In the genomic region with DNA sequence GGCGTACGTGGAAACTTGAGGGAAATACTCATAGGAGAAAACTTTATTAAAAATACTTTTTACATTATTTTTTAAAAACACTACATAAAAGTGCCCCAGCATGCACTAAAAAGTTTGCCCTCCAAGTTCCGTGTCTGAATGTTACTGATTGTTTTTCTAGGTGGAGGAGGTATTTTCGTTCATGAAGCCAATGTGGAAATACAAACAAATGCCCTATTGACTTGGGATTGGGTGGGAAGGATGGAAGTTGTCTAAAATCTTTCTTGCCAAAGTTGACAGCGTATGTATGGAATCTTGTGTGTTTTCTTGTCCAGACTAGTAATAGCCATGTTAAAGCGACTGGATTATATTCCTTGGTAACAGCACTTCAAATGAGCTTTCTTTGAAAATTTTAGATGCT, we compare ENCODE assay signal across 8 cellular contexts. TPM values are rescaled to one million over a fixed set of nuclear protein-coding genes. Genes with fewer than 3 reads are reported as not detected.
DNase-seq lines count a peak whose midpoint lies in the region; ATAC-seq and TF ChIP-seq lines count a peak whose summit lies in the region.

No MANE protein-coding gene starts in this region.

- peaks cover 8% of the 10 kb centered on the region for H3K4me1 Mint-ChIP-seq in activated CD4-positive, alpha-beta memory T cell treated with anti-CD3 and anti-CD28 coated beads, Interleukin-2, amount 10 ng/mL, durations not matched to agents 7 days and 5 days

- H3K4me3 ChIP-seq in HCT116 (replicated peaks in 1 of 2; ENCODE audit: low read depth in 1 of 2, low read length in 2 of 2) (peak overlapping the region; percentile 80 to 89), WI38 (ENCODE audit: low read depth, low read length) (peak overlapping the region; percentile 88), fibroblast of mammary gland (ENCODE audit: control insufficient read depth, low read depth, low read length) (no peak overlapping the region), skeletal muscle cell (ENCODE audit: low read depth, low read length) (peak overlapping the region; percentile 71)

- H3K27me3 Mint-ChIP-seq in activated CD4-positive, alpha-beta memory T cell treated with anti-CD3 and anti-CD28 coated beads, Interleukin-2, amount 10 ng/mL, durations not matched to agents 7 days and 5 days, result peaks cover 54% of the 10 kb centered on the region

- H3K36me3 ChIP-seq in HCT116 (ENCODE audit: control insufficient read depth in 1 of 2, insufficient read depth in 2 of 2, low read length in 2 of 2), result no peaks in the 10 kb centered on the region

- CTCF ChIA-PET in HCT116 (lab: Charles Lee), result interaction anchor here (1.2 kb wide), 1 partner anchor 10 kb away, joined by 3 read pairs; no protein-coding TSS in a partner anchor
- CTCF ChIA-PET in activated CD4-positive, alpha-beta memory T cell treated with anti-CD3 and anti-CD28 coated beads, Interleukin-2, amount 10 ng/mL, durations not matched to agents 7 days and 5 days (lab: Charles Lee), result no interaction called here

- H2AFZ ChIP-seq in HCT116 (ENCODE audit: low read depth, low read length, poor library complexity, severe bottlenecking), result no peak overlapping the region

- no peaks in the 10 kb centered on the region for H3K9me3 Mint-ChIP-seq in activated CD4-positive, alpha-beta memory T cell treated with anti-CD3 and anti-CD28 coated beads, Interleukin-2, amount 10 ng/mL, durations not matched to agents 7 days and 5 days

- H3K27ac Mint-ChIP-seq in activated CD4-positive, alpha-beta memory T cell treated with anti-CD3 and anti-CD28 coated beads, Interleukin-2, amount 10 ng/mL, durations not matched to agents 7 days and 5 days, result no peak overlapping the region

- H3K79me2 ChIP-seq in HCT116 (ENCODE audit: insufficient read depth, low read length), result peaks cover 66% of the 10 kb centered on the region

- ATAC-seq in HCT116 (no peak), GM18520 (IDR thresholded peaks at IDR 0.05; ENCODE audit: unreplicated experiment) (no peak)

- no peak for TF ChIP-seq CTCF in HCT116 (IDR thresholded peaks at IDR 0.05 in 2 of 3, conservative IDR thresholded peaks at IDR 0.05 in 1 of 3; ENCODE audit: borderline replicate concordance in 1 of 3, insufficient read depth in 1 of 3, low read depth in 2 of 3, low read length in 2 of 3)
- no peak for TF ChIP-seq CTCF in WI38 (IDR thresholded peaks at IDR 0.05; ENCODE audit: low read depth, low read length)
- TF ChIP-seq CTCF in fibroblast of mammary gland (conservative IDR thresholded peaks at IDR 0.05; ENCODE audit: control insufficient read depth, insufficient read depth, low read depth, low read length), result no peak

- H4K20me1 ChIP-seq in HCT116 (ENCODE audit: insufficient read depth), result peaks cover 14% of the 10 kb centered on the region; the same call in 1 of the 2 replicates

- no peak overlapping the region for H3K27ac ChIP-seq in HCT116 (ENCODE audit: low read depth, low read length)

- TF ChIP-seq RAD21 in HCT116 (IDR thresholded peaks at IDR 0.05; ENCODE audit: low read depth), result no peak

- intact Hi-C loops in HCT116 (cut with micrococcal nuclease), result no loop called here

- H3K4me1 ChIP-seq in HCT116 (ENCODE audit: control insufficient read depth in 1 of 2, insufficient read depth in 2 of 2, low read length in 2 of 2), result peaks cover 15 to 58% of the 10 kb centered on the region in 2 experiments

- peak overlapping the region; percentile 78 for H3K4me2 ChIP-seq in HCT116 (ENCODE audit: low read length)

- H3K9me3 ChIP-seq in HCT116 (ENCODE audit: control insufficient read depth in 1 of 2, insufficient read depth in 1 of 2, low read depth in 1 of 2, low read length in 2 of 2), result no peaks in the 10 kb centered on the region

- POLR2A ChIA-PET in HCT116 (lab: Charles Lee), result no interaction called here
- POLR2A ChIA-PET in activated CD4-positive, alpha-beta memory T cell treated with anti-CD3 and anti-CD28 coated beads, Interleukin-2, amount 10 ng/mL, durations not matched to agents 7 days and 5 days (lab: Charles Lee), result no interaction called here

- DNase-seq in HCT116 (ENCODE audit: low read depth, low spot score), result no peak
- DNase-seq in fibroblast of mammary gland (ENCODE audit: low read depth), result peak; percentile 15
- peak; percentile 16 for DNase-seq in skeletal muscle cell (ENCODE audit: low read depth)
- DNase-seq in NCI-H524 (lab: John Stamatoyannopoulos, UW), result no peak
- no peak for DNase-seq in activated CD4-positive, alpha-beta memory T cell treated with anti-CD3 and anti-CD28 coated beads, Interleukin-2, amount 10 ng/mL, durations not matched to agents 7 days and 5 days
- DNase-seq in NCI-H2171 treated with DMSO at 0.1 percent for 48 hours (lab: John Stamatoyannopoulos, UW), result no peak

- H3K4me3 Mint-ChIP-seq in activated CD4-positive, alpha-beta memory T cell treated with anti-CD3 and anti-CD28 coated beads, Interleukin-2, amount 10 ng/mL, durations not matched to agents 7 days and 5 days, result no peak overlapping the region

- BruUV-seq in HCT116 (replicated peaks; lab: Mats Ljungman, UMichigan), result no TSS peak

- peak overlapping the region; percentile 95 for H3K9ac ChIP-seq in HCT116 (ENCODE audit: low read length)

- H3K27me3 ChIP-seq in HCT116 (ENCODE audit: insufficient read depth, low read length), result no peaks in the 10 kb centered on the region

- TF ChIP-seq POLR2A in HCT116 (IDR thresholded peaks at IDR 0.05; ENCODE audit: borderline replicate concordance, extremely low read depth, insufficient read depth, insufficient read length), result no peak

- H3K9me2 ChIP-seq in HCT116 (ENCODE audit: insufficient read depth), result no peaks in the 10 kb centered on the region

- H3K36me3 Mint-ChIP-seq in activated CD4-positive, alpha-beta memory T cell treated with anti-CD3 and anti-CD28 coated beads, Interleukin-2, amount 10 ng/mL, durations not matched to agents 7 days and 5 days (ENCODE audit: low read depth), result no peaks in the 10 kb centered on the region

- RAD21 ChIA-PET in HCT116 (lab: Charles Lee; ENCODE audit: low non-redundant PET in 1 of 2, low total read pairs in 2 of 2, uncharacterized antibody in 2 of 2, unreplicated experiment in 2 of 2), result no interaction called here

TF ChIP-seq in HCT116, 20 proteins besides CTCF, POLR2A, EP300 and RAD21:
- TF ChIP-seq FOSL1 (IDR thresholded peaks at IDR 0.05; ENCODE audit: low read depth), result no peak
- no peak for TF ChIP-seq ZFX (IDR thresholded peaks at IDR 0.05)

RNA-seq across cellular contexts. Expression of a gene that starts 1.2 kb away (rescaled TPM):
- total RNA-seq in HCT116 (2021; ENCODE audit: unreplicated experiment), result 46.2 TPM
- polyA plus RNA-seq in HCT116 (2012), result 35.4 and 37.9 TPM in 2 replicates
- total RNA-seq in activated CD4-positive, alpha-beta memory T cell treated with anti-CD3 and anti-CD28 coated beads, Interleukin-2, amount 10 ng/mL, durations not matched to agents 7 days and 5 days, result under 1 TPM; 0.28 to 0.30 TPM

Comparison
In these comparisons a context has a peak if more than half of its experiments do, and no peak if none do; other contexts are left out.
1. DNase-seq: peak in fibroblast of mammary gland (single experiment) and skeletal muscle cell (single experiment); none in HCT116 (single experiment), NCI-H524 (0 of 2), activated CD4-positive, alpha-beta memory T cell treated with anti-CD3 and anti-CD28 coated beads, Interleukin-2, amount 10 ng/mL, durations not matched to agents 7 days and 5 days (single experiment) and NCI-H2171 treated with DMSO at 0.1 percent for 48 hours (single experiment).
2. RNA of a gene that starts 1.2 kb away (total RNA-seq): 46.2 TPM in HCT116 (single experiment); 0.28 to 0.30 TPM in activated CD4-positive, alpha-beta memory T cell treated with anti-CD3 and anti-CD28 coated beads, Interleukin-2, amount 10 ng/mL, durations not matched to agents 7 days and 5 days; every median in the first group is over 10 times any median in the second.